In genomic region chr15:68053997-68054657, GRCh38 we compare ENCODE assay signal across 8 cellular contexts. TPM values are rescaled to one million over a fixed set of nuclear protein-coding genes. Genes with fewer than 3 reads are reported as not detected.
DNase-seq lines count a peak whose midpoint lies in the region; ATAC-seq and TF ChIP-seq lines count a peak whose summit lies in the region.

TSS of gene PIAS1 (plus strand) at chr15:68054315. CDS start at chr15:68054327, 12 bp downstream.

- DNase-seq in CD8-positive, alpha-beta memory T cell: peak; percentile 89 to 96 (median 93)
- DNase-seq in HS-5 (ENCODE audit: low read depth) (peak; percentile 48), NK-92 (lab: John Stamatoyannopoulos, UW; ENCODE audit: unreplicated experiment) (peak; percentile 20), lung (ENCODE audit: low spot score) (peak; percentile 95)
- DNase-seq in activated CD8-positive, alpha-beta memory T cell treated with anti-CD3 and anti-CD28 coated beads for 1 hour (ENCODE audit: extremely low read depth in 1 of 2, low read depth in 1 of 2): peak; percentile 76 to 88
- peak; percentile 93 for DNase-seq in effector CD4-positive, alpha-beta T cell
- DNase-seq in stimulated activated CD4-positive, alpha-beta T cell treated with anti-CD3 and anti-CD28 coated beads, TNF-alpha, amount 100 ng/mL, for 24 hours (ENCODE audit: low read depth in 3 of 3): peak; percentile 86 to 93 (median 92)

- CTCF ChIA-PET in CD8-positive, alpha-beta memory T cell (lab: Charles Lee): no interaction called here

- peaks cover 40 to 52% (median 45%) of the 10 kb centered on the region in 3 donors for H3K4me1 Mint-ChIP-seq in CD8-positive, alpha-beta memory T cell

- 0 to 1% methylated on average over 42 to 64 of the region's 64 CpGs for WGBS in lung, 2 donors

- H3K27ac Mint-ChIP-seq in CD8-positive, alpha-beta memory T cell: peak within 1 kb of the TSS; percentile 87 to 99 (median 92)

- H3K36me3 ChIP-seq in CD8-positive, alpha-beta memory T cell (ENCODE audit: insufficient read depth, low read length): no peaks in the 10 kb centered on the region
- no peaks in the 10 kb centered on the region for H3K36me3 ChIP-seq in lung (ENCODE audit: control insufficient read depth in 2 of 2, insufficient read depth in 2 of 2, low read length in 2 of 2)

- H3K4me3 ChIP-seq in CD8-positive, alpha-beta memory T cell (ENCODE audit: low read length): peak within 1 kb of the TSS; percentile 73
- peak within 1 kb of the TSS; percentile 93 for H3K4me3 ChIP-seq in lung

- H3K9me3 Mint-ChIP-seq in CD8-positive, alpha-beta memory T cell: no peaks in the 10 kb centered on the region

- no peaks in the 10 kb centered on the region for H3K27me3 ChIP-seq in CD8-positive, alpha-beta memory T cell (ENCODE audit: insufficient read depth, low read length, poor library complexity, severe bottlenecking)
- no peaks in the 10 kb centered on the region for H3K27me3 ChIP-seq in lung (ENCODE audit: control insufficient read depth, insufficient read depth)

- no peaks in the 10 kb centered on the region for H3K9me3 ChIP-seq in CD8-positive, alpha-beta memory T cell (ENCODE audit: low read length)
- H3K9me3 ChIP-seq in lung (ENCODE audit: control insufficient read depth in 2 of 2, insufficient read depth in 1 of 2, low read length in 1 of 2): no peaks in the 10 kb centered on the region

- H3K36me3 Mint-ChIP-seq in CD8-positive, alpha-beta memory T cell: peaks cover 0 to 10% (median 0%) of the 10 kb centered on the region in 3 donors

- peak within 1 kb of the TSS; percentile 90 to 98 (median 93) for H3K4me3 Mint-ChIP-seq in CD8-positive, alpha-beta memory T cell

- H3K4me1 ChIP-seq in CD8-positive, alpha-beta memory T cell (ENCODE audit: insufficient read depth, low read length): peaks cover 38% of the 10 kb centered on the region
- H3K4me1 ChIP-seq in lung (ENCODE audit: control insufficient read depth in 2 of 2, insufficient read depth in 2 of 2, low read length in 2 of 2): peaks cover 2 to 6% of the 10 kb centered on the region in 2 donors

- no peak for TF ChIP-seq CTCF in lung (IDR thresholded peaks at IDR 0.05; ENCODE audit: control extremely low read depth, extremely low read depth)

- peak; percentile 81 for ATAC-seq in GM19468 (IDR thresholded peaks at IDR 0.05; ENCODE audit: extremely low read depth, unreplicated experiment)
- ATAC-seq in lung (ENCODE audit: insufficient read depth, low FRiP score): peak; percentile 97

- H3K27ac ChIP-seq in CD8-positive, alpha-beta memory T cell (ENCODE audit: low read depth, low read length): peak within 1 kb of the TSS; percentile 82
- H3K27ac ChIP-seq in lung (ENCODE audit: low read depth in 1 of 2, low read length in 1 of 2): peak within 1 kb of the TSS; percentile 96 to 97

- POLR2A ChIA-PET in CD8-positive, alpha-beta memory T cell (lab: Charles Lee): interaction anchor here (1.2 to 1.3 kb wide), 2 partner anchors 10 to 213 kb away, joined by 3 to 4 read pairs; no protein-coding TSS in a partner anchor

- peaks cover 0 to under 1% of the 10 kb centered on the region in 2 donors for H3K27me3 Mint-ChIP-seq in CD8-positive, alpha-beta memory T cell

RNA-seq across cellular contexts. Expression of gene PIAS1, which starts in this region (rescaled TPM):
- total RNA-seq in CD8-positive, alpha-beta memory T cell: 10 to 100 TPM; 25.5 to 30.2 TPM
- 127 TPM for polyA plus RNA-seq in CD8-positive, alpha-beta memory T cell
- total RNA-seq in lung: 100 to 1,000 TPM in 1 of 2 donors, 10 to 100 TPM in 1; 42.2 to 157 TPM
- 10 to 100 TPM; 14.6 to 18.6 TPM for polyA plus RNA-seq in lung

Comparison
In these comparisons a context has a peak if more than half of its experiments do, and no peak if none do; other contexts are left out.
1. Peak in every context shown above with its lines: DNase-seq, ATAC-seq, H3K4me3 ChIP-seq and H3K27ac ChIP-seq.
2. DNase-seq: peak in every context shown above with its lines; median percentile 95 in lung; 93 in CD8-positive, alpha-beta memory T cell; 93 in effector CD4-positive, alpha-beta T cell; 92 in stimulated activated CD4-positive, alpha-beta T cell treated with anti-CD3 and anti-CD28 coated beads, TNF-alpha, amount 100 ng/mL, for 24 hours; 82 in activated CD8-positive, alpha-beta memory T cell treated with anti-CD3 and anti-CD28 coated beads for 1 hour; 48 in HS-5; 20 in NK-92.